8 cellular contexts compared by ENCODE assay signal in genomic region chr3:141644931-141645330, GRCh38.
A peak's percentile ranks its signal among the peaks of the same experiment; 100 is the strongest.
DNase-seq lines count a peak whose midpoint lies in the region; ATAC-seq and TF ChIP-seq lines count a peak whose summit lies in the region.

No MANE protein-coding gene starts in this region.

- ATAC-seq in HG03045 (IDR thresholded peaks at IDR 0.05; ENCODE audit: unreplicated experiment) = peak; percentile 78

- H3K36me3 Mint-ChIP-seq in osteocyte (ENCODE audit: unreplicated experiment) (no peaks in the 10 kb centered on the region), type B pancreatic cell (no peaks in the 10 kb centered on the region)

- peaks cover 4% of the 10 kb centered on the region for H3K9me3 Mint-ChIP-seq in osteocyte (ENCODE audit: unreplicated experiment)
- peaks cover 4% of the 10 kb centered on the region for H3K9me3 Mint-ChIP-seq in type B pancreatic cell

- TF ChIP-seq CTCF in fibroblast of the aortic adventitia (IDR thresholded peaks at IDR 0.05; ENCODE audit: insufficient read depth, low read length) (peak; percentile 82), osteocyte (IDR thresholded peaks at IDR 0.05) (peak; percentile 48), type B pancreatic cell (conservative IDR thresholded peaks at IDR 0.05) (peak; percentile 73)

- no peak overlapping the region for H3K27ac Mint-ChIP-seq in osteocyte (ENCODE audit: unreplicated experiment)
- H3K27ac Mint-ChIP-seq in type B pancreatic cell = peak overlapping the region; percentile 42

- H3K27me3 Mint-ChIP-seq in osteocyte (ENCODE audit: unreplicated experiment) = no peaks in the 10 kb centered on the region
- H3K27me3 Mint-ChIP-seq in type B pancreatic cell = no peaks in the 10 kb centered on the region

- H3K4me3 Mint-ChIP-seq in osteocyte (ENCODE audit: unreplicated experiment) (no peak overlapping the region), type B pancreatic cell (no peak overlapping the region)

- no peak overlapping the region for H3K4me3 ChIP-seq in fibroblast of the aortic adventitia (ENCODE audit: low read depth, low read length)

- peaks cover 11% of the 10 kb centered on the region for H3K4me1 Mint-ChIP-seq in osteocyte (ENCODE audit: unreplicated experiment)
- H3K4me1 Mint-ChIP-seq in type B pancreatic cell (ENCODE audit: unreplicated experiment) = peaks cover 19% of the 10 kb centered on the region

- DNase-seq in NCI-H2107 (lab: John Stamatoyannopoulos, UW) (peak; percentile 4), NCI-H2107 treated with DMSO at 0.1 percent for 48 hours (lab: John Stamatoyannopoulos, UW; ENCODE audit: unreplicated experiment) (no peak), OCI-M1 (lab: John Stamatoyannopoulos, UW) (peak; percentile 83), fibroblast of the aortic adventitia (ENCODE audit: low read depth) (peak; percentile 72), osteocyte (ENCODE audit: extremely low spot score, unreplicated experiment) (no peak), type B pancreatic cell (ENCODE audit: extremely low spot score, unreplicated experiment) (no peak)
- DNase-seq in activated T-cell treated with anti-CD3 and anti-CD28 coated beads, Interleukin-2, amount 50 U/mL, for 1 hour = peak; percentile 63

Comparison
In these comparisons a context has a peak if more than half of its experiments do, and no peak if none do; other contexts are left out.
1. DNase-seq: peak in NCI-H2107 (single experiment), OCI-M1 (single experiment), activated T-cell treated with anti-CD3 and anti-CD28 coated beads, Interleukin-2, amount 50 U/mL, for 1 hour (single experiment) and fibroblast of the aortic adventitia (single experiment); none in NCI-H2107 treated with DMSO at 0.1 percent for 48 hours (single experiment), osteocyte (single experiment) and type B pancreatic cell (single experiment).
2. Peak in every context shown above with its lines, with median percentiles within 50 percentile points of each other: CTCF ChIP-seq.